8 cellular contexts compared by ENCODE assay signal in the genomic region with DNA sequence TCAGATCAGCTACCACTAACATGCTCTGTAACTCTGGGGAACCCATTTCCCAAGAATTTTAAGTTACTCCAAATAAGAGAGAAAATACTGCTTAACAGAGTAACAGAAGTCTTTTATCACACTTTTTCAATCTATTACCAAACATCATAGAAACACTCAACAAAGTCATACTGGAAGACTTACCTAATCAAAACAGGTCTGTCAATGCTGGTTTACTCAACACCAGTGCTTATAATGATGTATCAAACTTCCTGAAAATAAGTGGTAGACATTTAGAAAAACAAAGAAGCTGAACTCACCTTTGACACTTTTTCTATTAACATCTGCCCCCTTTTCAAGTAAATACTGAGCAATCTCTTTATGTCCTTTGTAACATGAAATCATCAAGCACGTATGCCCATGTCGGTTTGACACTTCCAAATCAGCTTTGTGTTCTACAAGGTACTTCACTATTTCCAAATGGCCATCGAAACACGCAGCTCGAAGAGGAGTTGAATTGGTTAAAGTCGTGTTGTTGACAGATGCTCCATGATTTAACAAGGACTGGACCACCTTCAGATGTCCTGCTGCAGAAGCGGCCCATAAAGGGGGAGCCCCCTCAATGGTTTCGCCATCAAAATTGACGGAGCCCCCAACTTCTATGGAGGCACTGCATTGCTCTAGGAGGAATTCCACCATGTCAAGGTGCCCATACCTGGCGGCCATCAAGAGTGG. TPM values are rescaled to one million over a fixed set of nuclear protein-coding genes. Genes with fewer than 3 reads are reported as not detected.
DNase-seq lines count a peak whose midpoint lies in the region; ATAC-seq, FAIRE-seq and TF ChIP-seq lines count a peak whose summit lies in the region.

No MANE protein-coding gene starts in this region.

- 25 to 52% methylated on average over 8 to 9 of the region's 10 CpGs for WGBS in esophagus squamous epithelium, 2 donors

- peaks cover 0 to 25% (median 0%) of the 10 kb centered on the region in 3 donors for H3K36me3 ChIP-seq in esophagus squamous epithelium

- no peaks in the 10 kb centered on the region for H3K27me3 ChIP-seq in esophagus squamous epithelium

- intact Hi-C loops in esophagus squamous epithelium (cut with DNase I), result no loop called here

- peak overlapping the region; percentile 65 to 93 (median 92) for H3K4me3 ChIP-seq in esophagus squamous epithelium
- peak overlapping the region; percentile 83 for H3K4me3 ChIP-seq in retinal pigment epithelial cell (ENCODE audit: low read length)

- peaks cover 9 to 61% (median 16%) of the 10 kb centered on the region in 3 donors for H3K4me1 ChIP-seq in esophagus squamous epithelium

- no peak for DNase-seq in GM12891 (ENCODE audit: insufficient read length, low spot score)
- peak; percentile 37 for DNase-seq in RPMI8226
- no peak for DNase-seq in esophagus squamous epithelium (lab: John Stamatoyannopoulos, UW)
- DNase-seq in retinal pigment epithelial cell (ENCODE audit: low read depth), result no peak
- DNase-seq in SHP77 treated with DMSO at 0.1 percent for 48 hours (lab: John Stamatoyannopoulos, UW), result no peak
- no peak for DNase-seq in cerebellar nuclear complex (lab: John Stamatoyannopoulos, UW)

- peak; percentile 77 for FAIRE-seq in GM12891 (lab: Jason Lieb, UNC)

- H3K27ac ChIP-seq in esophagus squamous epithelium, result peak overlapping the region; percentile 96 to 100 (median 99)

- TF ChIP-seq CTCF in esophagus squamous epithelium (IDR thresholded peaks at IDR 0.05) (no peak), retinal pigment epithelial cell (conservative IDR thresholded peaks at IDR 0.05; ENCODE audit: low read depth, low read length) (no peak)

- TF ChIP-seq POLR2A in GM12891 (IDR thresholded peaks at IDR 0.05; ENCODE audit: low read depth, low read length) (no peak), esophagus squamous epithelium (IDR thresholded peaks at IDR 0.05) (no peak), GM18505 (IDR thresholded peaks at IDR 0.05; ENCODE audit: borderline replicate concordance, extremely low read depth, insufficient read depth, insufficient read length) (no peak)

- ATAC-seq in GM18505 (IDR thresholded peaks at IDR 0.05; ENCODE audit: unreplicated experiment), result no peak
- no peak for ATAC-seq in HG03565 (IDR thresholded peaks at IDR 0.05; ENCODE audit: unreplicated experiment)

- peaks cover 3 to 9% (median 6%) of the 10 kb centered on the region in 3 donors for H3K9me3 ChIP-seq in esophagus squamous epithelium

TF ChIP-seq in GM12891, 5 proteins besides CTCF, POLR2A, EP300 and RAD21:
- TF ChIP-seq TAF1 (IDR thresholded peaks at IDR 0.05; ENCODE audit: low read depth, low read length) (no peak), SPI1 (IDR thresholded peaks at IDR 0.05; ENCODE audit: low read depth, low read length) (no peak), PAX5 (IDR thresholded peaks at IDR 0.05; ENCODE audit: insufficient read depth, low read length, severe bottlenecking) (no peak)

RNA-seq across cellular contexts. Expression of gene FEM1C, which starts 1.8 kb away (rescaled TPM):
- 6.6 TPM for polyA plus RNA-seq in GM12891 (2012; ENCODE audit: low read depth, missing spikeins)
- 10 to 100 TPM in 3 of 4 donors, 1 to 10 TPM in 1; 8.2 to 23.1 (median 11.7) TPM for total RNA-seq in esophagus squamous epithelium

RNA-seq across cellular contexts. Expression of gene TICAM2, which starts 59.5 kb away (rescaled TPM):
- 4.2 TPM for polyA plus RNA-seq in GM12891 (2012; ENCODE audit: low read depth, missing spikeins)
- total RNA-seq in esophagus squamous epithelium, result 1 to 10 TPM in 1 of 4 donors, under 1 TPM in 2, not detected in 1; 0.68 to 2.7 (median 0.95) TPM
